Comparison of ENCODE assay signal across 8 cellular contexts in genomic region chr5:67003906-67004729, GRCh38.
DNase-seq lines count a peak whose midpoint lies in the region; ATAC-seq and TF ChIP-seq lines count a peak whose summit lies in the region.

No MANE protein-coding gene starts in this region.

- H3K4me3 ChIP-seq in BJ (ENCODE audit: low read depth, low read length) (peak overlapping the region; percentile 62), LNCaP clone FGC (ENCODE audit: low read depth, low read length) (peak overlapping the region; percentile 65), SJCRH30 (peak overlapping the region; percentile 60)

- H3K27ac Mint-ChIP-seq in neural crest cell (ENCODE audit: unreplicated experiment): peak overlapping the region; percentile 94

- H3K27me3 ChIP-seq in BJ (ENCODE audit: control insufficient read depth, insufficient read depth, low read length) (no peaks in the 10 kb centered on the region; the same call in none of the 2 replicates), SJCRH30 (peaks cover 6% of the 10 kb centered on the region; the same call in 1 of the 2 replicates)

- CTCF ChIA-PET in BJ (lab: Yijun Ruan, JAX): interaction anchor here (1.4 kb wide), 1 partner anchor 9 kb away, joined by 4 read pairs; no protein-coding TSS in a partner anchor

- TF ChIP-seq CTCF in BJ (IDR thresholded peaks at IDR 0.05; ENCODE audit: insufficient read depth, low read depth, low read length) (no peak), LNCaP clone FGC (IDR thresholded peaks at IDR 0.05; ENCODE audit: control insufficient read depth, extremely low read depth, insufficient read depth) (no peak), neural crest cell (conservative IDR thresholded peaks at IDR 0.05) (no peak)

- no peaks in the 10 kb centered on the region for H3K9me3 ChIP-seq in SJCRH30 (replicated peaks)

- no peaks in the 10 kb centered on the region for H3K4me1 ChIP-seq in SJCRH30

- H3K36me3 ChIP-seq in BJ (ENCODE audit: control insufficient read depth, insufficient read depth, low read length): no peaks in the 10 kb centered on the region
- H3K36me3 ChIP-seq in SJCRH30: no peaks in the 10 kb centered on the region

- H3K4me3 Mint-ChIP-seq in neural crest cell: peak overlapping the region; percentile 95

- H3K27me3 Mint-ChIP-seq in neural crest cell (ENCODE audit: low read depth): no peaks in the 10 kb centered on the region

- H3K36me3 Mint-ChIP-seq in neural crest cell (ENCODE audit: low read depth): no peaks in the 10 kb centered on the region

- ATAC-seq in GM21447 (IDR thresholded peaks at IDR 0.05; ENCODE audit: unreplicated experiment): peak; percentile 78
- ATAC-seq in stimulated activated naive CD8-positive, alpha-beta T cell treated with anti-CD3 and anti-CD28 coated beads, Interleukin-15, Interleukin-2, amounts not matched to agents 100 U/mL and 50 U/mL, for 24 hours: peak; percentile 83

- no peaks in the 10 kb centered on the region for H3K9me3 Mint-ChIP-seq in neural crest cell

- DNase-seq in BJ (ENCODE audit: low read depth): peak; percentile 32
- peak; percentile 95 for DNase-seq in LNCaP clone FGC (ENCODE audit: low read depth)
- DNase-seq in SJCRH30: peak; percentile 60 to 73
- DNase-seq in activated naive CD4-positive, alpha-beta T cell (lab: John Stamatoyannopoulos, UW): peak; percentile 59 to 77 (median 69)
- DNase-seq in foreskin melanocyte: peak; percentile 74
- peak; percentile 65 for DNase-seq in neural crest cell (ENCODE audit: low read depth, low spot score)
- peak; percentile 84 for DNase-seq in stimulated activated naive CD8-positive, alpha-beta T cell treated with anti-CD3 and anti-CD28 coated beads, Interleukin-15, Interleukin-2, amounts not matched to agents 100 U/mL and 50 U/mL, for 24 hours

- POLR2A ChIA-PET in BJ (lab: Charles Lee): no interaction called here

- peak overlapping the region; percentile 21; the same call in 1 of the 2 replicates for H3K27ac ChIP-seq in SJCRH30

- peaks cover 26% of the 10 kb centered on the region for H3K4me1 Mint-ChIP-seq in neural crest cell

Comparison
In these comparisons a context has a peak if more than half of its experiments do, and no peak if none do; other contexts are left out.
1. Peak in every context shown above with its lines: DNase-seq, ATAC-seq, H3K4me3 ChIP-seq and H3K27ac ChIP-seq.
2. DNase-seq: peak in every context shown above with its lines; median percentile 95 in LNCaP clone FGC; 84 in stimulated activated naive CD8-positive, alpha-beta T cell treated with anti-CD3 and anti-CD28 coated beads, Interleukin-15, Interleukin-2, amounts not matched to agents 100 U/mL and 50 U/mL, for 24 hours; 74 in foreskin melanocyte; 69 in activated naive CD4-positive, alpha-beta T cell; 66 in SJCRH30; 65 in neural crest cell; 32 in BJ.